8 cellular contexts compared by ENCODE assay signal in genomic region chr2:42569883-42570282, GRCh38. TPM values are rescaled to one million over a fixed set of nuclear protein-coding genes. Genes with fewer than 3 reads are reported as not detected.
DNase-seq lines count a peak whose midpoint lies in the region; ATAC-seq, FAIRE-seq and TF ChIP-seq lines count a peak whose summit lies in the region.

No MANE protein-coding gene starts in this region.

- ATAC-seq in GM12878 (no peak), HG03521 (IDR thresholded peaks at IDR 0.05; ENCODE audit: unreplicated experiment) (no peak)

- SMC1A ChIA-PET in GM12878 (lab: Charles Lee; ENCODE audit: uncharacterized antibody, unreplicated experiment): interaction anchor here (0.7 to 1.2 kb wide), 4 partner anchors 16 to 69 kb away, joined by 3 to 5 read pairs (median 3); no protein-coding TSS in a partner anchor

- no peak for TF ChIP-seq RAD21 in GM12878 (IDR thresholded peaks at IDR 0.05; ENCODE audit: insufficient read depth, low read depth, low read length)

- H2AFZ ChIP-seq in GM12878 (ENCODE audit: control insufficient read depth, low read depth, low read length): no peak overlapping the region
- no peak overlapping the region for H2AFZ ChIP-seq in mesenchymal stem cell (ENCODE audit: low read depth, low read length)

- RAD21 ChIA-PET in GM12878 (lab: Charles Lee; ENCODE audit: unreplicated experiment): interaction anchor here (0.6 to 1.6 kb wide), 3 partner anchors 29 to 126 kb away, joined by 3 to 7 read pairs (median 5); no protein-coding TSS in a partner anchor

- H3K4ac ChIP-seq in mesenchymal stem cell (ENCODE audit: low read depth in 1 of 2, low read length in 2 of 2): no peak overlapping the region

- H3K14ac ChIP-seq in mesenchymal stem cell (ENCODE audit: low read length in 2 of 2): no peak overlapping the region

- no peak for FAIRE-seq in GM12878 (lab: Jason Lieb, UNC)

- no peaks in the 10 kb centered on the region for H4K20me1 ChIP-seq in GM12878 (ENCODE audit: control insufficient read depth, insufficient read depth)

- H4K8ac ChIP-seq in mesenchymal stem cell (ENCODE audit: low read length): no peak overlapping the region

- peaks cover 0 to 3% of the 10 kb centered on the region in 2 experiments; a peak in 1 of 4 replicates for H3K36me3 ChIP-seq in GM12878 (ENCODE audit: control insufficient read depth in 2 of 2, insufficient read depth in 2 of 2, low read length in 1 of 2)
- peaks cover 18 to 19% of the 10 kb centered on the region in 2 experiments for H3K36me3 ChIP-seq in mesenchymal stem cell (ENCODE audit: control insufficient read depth in 1 of 2, insufficient read depth in 2 of 2, low read depth in 1 of 2, low read length in 2 of 2)

- TF ChIP-seq EP300 in GM12878 (IDR thresholded peaks at IDR 0.05; ENCODE audit: borderline replicate concordance in 1 of 2, control insufficient read depth in 1 of 2, low read depth in 2 of 2, low read length in 2 of 2): no peak

- no peak overlapping the region for H4K91ac ChIP-seq in mesenchymal stem cell (ENCODE audit: low read length)

- H3K18ac ChIP-seq in mesenchymal stem cell (ENCODE audit: low read depth in 1 of 2, low read length in 2 of 2): no peak overlapping the region

- H3K4me1 ChIP-seq in GM12878 (ENCODE audit: control insufficient read depth, insufficient read depth, low read length) (peaks cover 26% of the 10 kb centered on the region), mesenchymal stem cell (ENCODE audit: control insufficient read depth, insufficient read depth, low read depth, low read length) (peaks cover 11% of the 10 kb centered on the region)

- 74% methylated on average over 4 of the region's 4 CpGs for WGBS in GM12878 (ENCODE audit: insufficient coverage, insufficient replicate concordance, low lambda C conversion rate, missing lambda C conversion rate)
- WGBS in mesenchymal stem cell: 65% methylated on average over 3 of the region's 4 CpGs

- intact Hi-C loops in GM12878 (cut with micrococcal nuclease; ENCODE audit: unreplicated experiment): no loop called here

- H3K27ac ChIP-seq in 22Rv1 (peak overlapping the region; percentile 71), GM12878 (ENCODE audit: control insufficient read depth, insufficient read depth) (peak overlapping the region; percentile 80; the same call in 1 of the 2 replicates), mesenchymal stem cell (ENCODE audit: low read length, poor library complexity, severe bottlenecking) (peak overlapping the region; percentile 49)

- BruUV-seq in GM12878 (replicated peaks; lab: Mats Ljungman, UMichigan): no TSS peak

- TF ChIP-seq CTCF in 22Rv1 (IDR thresholded peaks at IDR 0.05) (no peak), GM12878 (IDR thresholded peaks at IDR 0.05 in 2 of 3, conservative IDR thresholded peaks at IDR 0.05 in 1 of 3; ENCODE audit: control insufficient read depth in 2 of 3, extremely low read depth in 1 of 3, insufficient read depth in 1 of 3, low read depth in 3 of 3, low read length in 3 of 3) (no peak)

- no peak overlapping the region for H3K23ac ChIP-seq in mesenchymal stem cell (ENCODE audit: low read length in 2 of 2)

- H3K4me3 ChIP-seq in GM12878: peak overlapping the region; percentile 76
- peak overlapping the region in 1 of 2 experiments; percentile 79 for H3K4me3 ChIP-seq in mesenchymal stem cell (ENCODE audit: insufficient read depth in 1 of 2, low read depth in 1 of 2, low read length in 2 of 2)

- DNase-seq in HT-29 (ENCODE audit: low spot score): peak; percentile 39
- no peak for DNase-seq in GM12878 (ENCODE audit: low read depth, low spot score)
- DNase-seq in mesenchymal stem cell: peak; percentile 6
- no peak for DNase-seq in SKM-1 (lab: John Stamatoyannopoulos, UW; ENCODE audit: unreplicated experiment)
- no peak for DNase-seq in NCI-H2081 treated with DMSO at 0.1 percent for 48 hours (lab: John Stamatoyannopoulos, UW)
- DNase-seq in Ammon's horn (ENCODE audit: low spot score): no peak

- H3K9me3 ChIP-seq in GM12878 (replicated peaks; ENCODE audit: control insufficient read depth, insufficient read depth, low read length): no peaks in the 10 kb centered on the region
- no peaks in the 10 kb centered on the region for H3K9me3 ChIP-seq in mesenchymal stem cell (ENCODE audit: control insufficient read depth, low read length)

- in situ Hi-C loops in GM12878 (cut with MboI): no loop called here

- POLR2A ChIA-PET in GM12878 (lab: Charles Lee): interaction anchor here (1.0 to 2.0 kb wide), 2 partner anchors 8 to 29 kb away, joined by 3 to 6 read pairs; no protein-coding TSS in a partner anchor

- no peak for TF ChIP-seq POLR2A in GM12878 (IDR thresholded peaks at IDR 0.05; ENCODE audit: low read depth, low read length)

- peak overlapping the region; percentile 39 for H3K4me2 ChIP-seq in GM12878 (ENCODE audit: control insufficient read depth, insufficient read depth)
- peak overlapping the region; percentile 83 for H3K4me2 ChIP-seq in mesenchymal stem cell (ENCODE audit: low read length, poor library complexity, severe bottlenecking)

- H2BK12ac ChIP-seq in mesenchymal stem cell (ENCODE audit: low read length in 2 of 2): no peak overlapping the region

- H3K9ac ChIP-seq in GM12878 (ENCODE audit: control insufficient read depth, insufficient read depth, low read length): peak overlapping the region; percentile 84
- H3K9ac ChIP-seq in mesenchymal stem cell (ENCODE audit: low read length): peak overlapping the region; percentile 82

- no peak overlapping the region for H2BK5ac ChIP-seq in mesenchymal stem cell (ENCODE audit: low read depth, low read length, poor library complexity, severe bottlenecking)

- H2BK15ac ChIP-seq in mesenchymal stem cell (ENCODE audit: low read depth, poor library complexity, severe bottlenecking): no peak overlapping the region

- no peak overlapping the region for H2BK120ac ChIP-seq in mesenchymal stem cell (ENCODE audit: low read depth, low read length)

- H3K27me3 ChIP-seq in GM12878 (replicated peaks in 1 of 2; ENCODE audit: control insufficient read depth in 2 of 2, insufficient read depth in 2 of 2, low read length in 1 of 2): no peaks in the 10 kb centered on the region
- no peaks in the 10 kb centered on the region for H3K27me3 ChIP-seq in mesenchymal stem cell (ENCODE audit: control insufficient read depth in 1 of 2, insufficient read depth in 1 of 2, low read length in 2 of 2)

- H3K79me1 ChIP-seq in mesenchymal stem cell (replicated peaks; ENCODE audit: low read length, poor library complexity, severe bottlenecking): peaks cover 10% of the 10 kb centered on the region

- CTCF ChIA-PET in GM12878 (lab: Yijun Ruan, JAX): interaction anchor here (0.9 to 1.2 kb wide), 2 partner anchors 30 to 69 kb away, joined by 3 read pairs; no protein-coding TSS in a partner anchor

- no peak overlapping the region for H2AK5ac ChIP-seq in mesenchymal stem cell (ENCODE audit: low read length, severe bottlenecking)

- peaks cover 26% of the 10 kb centered on the region for H3K79me2 ChIP-seq in GM12878 (ENCODE audit: control insufficient read depth, insufficient read depth, low read length)

TF ChIP-seq in GM12878, 131 proteins besides CTCF, POLR2A, EP300 and RAD21:
- no peak for TF ChIP-seq ZSCAN29 (IDR thresholded peaks at IDR 0.05)

RNA-seq across cellular contexts. Expression of gene MTA3, which starts 1.5 kb away (rescaled TPM):
- 16.2 and 18.4 TPM in 2 replicates for total RNA-seq in HT-29 (2014; rRNA removed; shearing (Covaris generic))
- total RNA-seq in GM12878 (2013; cell fraction: nucleolus; rRNA removed): 161 and 165 TPM in 2 replicates
- total RNA-seq in GM12878 (2014; rRNA removed): 19.0 and 23.8 TPM in 2 replicates
- total RNA-seq in GM12878 (2014; rRNA removed; fragmentation: Illumina TruSeq; extraction: Trizol): 27.4 and 29.0 TPM in 2 replicates
- total RNA-seq in GM12878 (2021): 28.4 and 32.0 TPM in 2 replicates
- polyA plus RNA-seq in GM12878 (2011; ENCODE audit: low read depth): 26.8 TPM
- polyA plus RNA-seq in GM12878 (2011; rRNA removed): 45.5 and 56.4 TPM in 2 replicates
- polyA plus RNA-seq in GM12878 (2011; cell fraction: cytosol; rRNA removed): 27.5 and 36.6 TPM in 2 replicates
- 31.4 and 35.0 TPM in 2 replicates for polyA plus RNA-seq in GM12878 (2011; cell fraction: nucleus; rRNA removed)
- polyA plus RNA-seq in GM12878 (2012): 28.6 and 31.1 TPM in 2 replicates
- polyA plus RNA-seq in GM12878 (2014; fragmentation: Illumina TruSeq; extraction: Trizol): 36.8 and 50.2 TPM in 2 replicates
- 10 to 100 TPM; 17.6 to 21.5 TPM for polyA plus RNA-seq in GM12878 (2014; fragmentation: Nextera tagmentation; extraction: Ambion mirVana)
- 25.2 and 31.4 TPM in 2 replicates for polyA plus RNA-seq in GM12878 (2014; rRNA removed)
- polyA plus RNA-seq in GM12878 (2016; fragmentation: Nextera tagmentation; extraction: Ambion mirVana): 10 to 100 TPM; 22.5 to 24.0 TPM
- polyA minus RNA-seq in GM12878 (2011; rRNA and poly(A)+ RNA removed): 33.5 and 51.9 TPM in 2 replicates
- 8.8 and 9.8 TPM in 2 replicates for polyA minus RNA-seq in GM12878 (2011; cell fraction: cytosol; rRNA and poly(A)+ RNA removed)
- polyA minus RNA-seq in GM12878 (2011; cell fraction: nucleus; rRNA and poly(A)+ RNA removed): 20.3 and 32.3 TPM in 2 replicates
- 36.0 TPM for polyA plus RNA-seq in mesenchymal stem cell (2013, experiment 1 of 2)
- 41.0 TPM for polyA plus RNA-seq in mesenchymal stem cell (2013, experiment 2 of 2)

Comparison
In these comparisons a context has a peak if more than half of its experiments do, and no peak if none do; other contexts are left out.
1. DNase-seq: peak in HT-29 (single experiment) and mesenchymal stem cell (single experiment); none in GM12878 (single experiment), SKM-1 (single experiment), NCI-H2081 treated with DMSO at 0.1 percent for 48 hours (single experiment) and Ammon's horn (single experiment).
2. Peak in every context shown above with its lines, with median percentiles within 50 percentile points of each other: H3K27ac ChIP-seq.